Comparison of ENCODE assay signal across 24 cellular contexts in genomic region chr9:97384406-97385262, GRCh38.
"Had no signal": no experiment of that assay in that cellular context is flagged by ENCODE, and none has a peak within 500 bp of the region (broad histone marks: within the 10 kb centered on the region; RNA-seq: fewer than 3 reads in every experiment).

No MANE protein-coding gene starts in this region.

- H3K27ac Mint-ChIP-seq: activated CD4-positive, alpha-beta T cell treated with anti-CD3 and anti-CD28 coated beads, Interleukin-2, amount 10 ng/mL, durations not matched to agents 24 days and 14 days; activated naive CD4-positive, alpha-beta T cell treated with anti-CD3 and anti-CD28 coated beads for 36 hours; activated naive CD8-positive, alpha-beta T cell; activated T-helper 17 cell treated with anti-CD3 and anti-CD28 coated beads, Interleukin-2, amount 50 U/mL, for 72 hours; brain; T-helper 1 cell treated with Interleukin-12 subunit alpha and Interleukin-12 subunit beta and Interleukin-4 antibody, amounts not matched to agents 30 μg/mL and 1 μg/mL, for 36 hours had no signal

- H3K27me3 Mint-ChIP-seq: brain had no signal

- H3K4me3 Mint-ChIP-seq: activated CD4-positive, alpha-beta T cell treated with anti-CD3 and anti-CD28 coated beads, Interleukin-2, amount 10 ng/mL, durations not matched to agents 24 days and 14 days; activated naive CD4-positive, alpha-beta T cell treated with anti-CD3 and anti-CD28 coated beads for 36 hours; activated naive CD8-positive, alpha-beta T cell; activated T-helper 17 cell treated with anti-CD3 and anti-CD28 coated beads, Interleukin-2, amount 50 U/mL, for 72 hours; brain; T-helper 1 cell treated with Interleukin-12 subunit alpha and Interleukin-12 subunit beta and Interleukin-4 antibody, amounts not matched to agents 30 μg/mL and 1 μg/mL, for 36 hours had no signal

- H3K4me3 ChIP-seq: Peyer's patch had no signal

- H3K9me3 ChIP-seq: Peyer's patch had no signal

- ATAC-seq: activated T-helper 17 cell treated with anti-CD3 and anti-CD28 coated beads, Interleukin-2, amount 50 U/mL, for 72 hours had no signal

- H3K27me3 ChIP-seq: Peyer's patch had no signal

- H3K36me3 ChIP-seq: Peyer's patch had no signal

- H3K4me1 Mint-ChIP-seq: brain had no signal

- DNase-seq: activated CD4-positive, alpha-beta T cell treated with anti-CD3 and anti-CD28 coated beads, Interleukin-2, amount 10 ng/mL, durations not matched to agents 24 days and 14 days; activated CD4-positive, alpha-beta T cell treated with anti-CD3 and anti-CD28 coated beads, Interleukin-2, amount 50 U/mL, for 48 hours; activated CD4-positive, CD25-positive, alpha-beta regulatory T cell treated with anti-CD3 and anti-CD28 coated beads, Interleukin-2, amount 50 U/mL, for 72 hours; activated gamma-delta T cell; activated naive CD4-positive, alpha-beta T cell treated with anti-CD3 and anti-CD28 coated beads for 36 hours; activated T-cell treated with anti-CD3 and anti-CD28 coated beads for 4 hours; activated T-cell treated with anti-CD3 and anti-CD28 coated beads, Interleukin-2, amount 50 U/mL, for 48 hours; amygdala; Karpas-422; NCI-H1105; NCI-H1436; NCI-H1694 treated with DMSO at 0.1 percent for 48 hours; NCI-H2029 treated with DMSO at 0.1 percent for 48 hours; NCI-H345; NCI-H510A; NCI-H526 treated with DMSO at 0.1 percent for 48 hours; NK-92 treated with Interleukin-12 subunit alpha and Interleukin-12 subunit beta, amount 100 ng/mL, for 24 hours; Peyer's patch; SHP77 had no signal

- H3K9me3 Mint-ChIP-seq: activated CD4-positive, alpha-beta T cell treated with anti-CD3 and anti-CD28 coated beads, Interleukin-2, amount 10 ng/mL, durations not matched to agents 24 days and 14 days; activated naive CD4-positive, alpha-beta T cell treated with anti-CD3 and anti-CD28 coated beads for 36 hours; activated T-helper 17 cell treated with anti-CD3 and anti-CD28 coated beads, Interleukin-2, amount 50 U/mL, for 72 hours; T-helper 1 cell treated with Interleukin-12 subunit alpha and Interleukin-12 subunit beta and Interleukin-4 antibody, amounts not matched to agents 30 μg/mL and 1 μg/mL, for 36 hours had no signal

- FAIRE-seq: astrocyte had no signal
